ENCODE assay signal across 1 cellular context in genomic region chr7:35630573-35630972, GRCh38.
TF ChIP-seq lines count a peak whose summit lies in the region.

No MANE protein-coding gene starts in this region.

TF ChIP-seq in GM23338, 12 proteins besides CTCF, POLR2A, EP300 and RAD21 (continued from another document):
- no peak for TF ChIP-seq ZNF462 (CRISPR knock-in tag; IDR thresholded peaks at IDR 0.05)
- TF ChIP-seq JUNB (IDR thresholded peaks at IDR 0.05; ENCODE audit: unreplicated experiment), result no peak
- no peak for TF ChIP-seq ZNF114 (CRISPR knock-in tag; IDR thresholded peaks at IDR 0.05)
- no peak for TF ChIP-seq POLR2AphosphoS5 (IDR thresholded peaks at IDR 0.05; ENCODE audit: low read depth)
